In the genomic region with DNA sequence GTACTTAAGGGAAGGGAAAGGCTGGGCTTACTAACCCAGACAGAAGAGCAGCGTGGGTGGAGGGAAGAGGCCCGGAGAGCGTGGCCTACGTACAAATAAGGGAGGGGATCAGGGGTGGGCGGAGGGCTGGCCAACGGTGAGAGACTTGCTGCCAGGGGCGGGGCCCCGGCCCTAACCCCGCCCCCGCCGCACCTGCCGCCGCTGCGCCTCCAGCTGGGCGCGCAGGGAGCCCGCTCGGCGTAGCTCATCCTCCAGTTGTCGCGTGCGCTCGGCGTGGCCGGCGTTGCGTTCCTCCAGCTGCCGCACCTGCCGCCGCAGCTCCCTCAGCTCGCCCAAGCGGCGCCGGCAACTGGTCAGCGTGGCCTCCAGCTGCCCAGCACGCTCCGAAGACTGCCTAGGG, we compare ENCODE assay signal across 8 cellular contexts. TPM values are rescaled to one million over a fixed set of nuclear protein-coding genes. Genes with fewer than 3 reads are reported as not detected.
A peak's percentile ranks its signal among the peaks of the same experiment; 100 is the strongest.
DNase-seq lines count a peak whose midpoint lies in the region; ATAC-seq and TF ChIP-seq lines count a peak whose summit lies in the region.

No MANE protein-coding gene starts in this region.

- no peak overlapping the region for H3K9ac ChIP-seq in HUES6 (ENCODE audit: low read length)

- H3K27me3 ChIP-seq in HUES6 (ENCODE audit: control insufficient read depth, insufficient read depth, low read length) (no peaks in the 10 kb centered on the region; the same call in 1 of the 2 replicates), MG63 (no peaks in the 10 kb centered on the region)

- H3K4me1 ChIP-seq in HUES6 (ENCODE audit: control insufficient read depth, insufficient read depth, low read length), result peaks cover 13% of the 10 kb centered on the region

- H3K36me3 ChIP-seq in HUES6 (ENCODE audit: control insufficient read depth, insufficient read depth, low read length) (peaks cover 20% of the 10 kb centered on the region), MG63 (peaks cover 37% of the 10 kb centered on the region)

- no peak for TF ChIP-seq CTCF in epithelial cell of esophagus (IDR thresholded peaks at IDR 0.05; ENCODE audit: insufficient read depth, low read depth, low read length, missing control alignments)

- H3K4me3 ChIP-seq in HUES6 (ENCODE audit: low read depth, low read length) (peak overlapping the region; percentile 32; the same call in 1 of the 2 replicates), epithelial cell of esophagus (ENCODE audit: low read length) (no peak overlapping the region), MG63 (no peak overlapping the region)

- DNase-seq in activated CD4-positive, alpha-beta T cell treated with anti-CD3 and anti-CD28 coated beads for 48 hours, result peak; percentile 70
- DNase-seq in epithelial cell of esophagus (ENCODE audit: low read depth) (peak; percentile 61), Kasumi-1 (lab: John Stamatoyannopoulos, UW) (no peak), dermis blood vessel endothelial cell (no peak), MG63 (no peak)
- DNase-seq in stimulated activated CD4-positive, alpha-beta T cell treated with anti-CD3 and anti-CD28 coated beads, Interleukin-4, amount 100 ng/mL, for 1 hour, result peak; percentile 65

- H3K27ac ChIP-seq in HUES6 (ENCODE audit: low read depth, low read length), result no peak overlapping the region

- H3K9me3 ChIP-seq in HUES6 (ENCODE audit: control insufficient read depth, insufficient read depth, low read depth, low read length), result no peaks in the 10 kb centered on the region
- H3K9me3 ChIP-seq in MG63, result no peaks in the 10 kb centered on the region

- ATAC-seq in HG02938 (IDR thresholded peaks at IDR 0.05; ENCODE audit: unreplicated experiment), result no peak

RNA-seq across cellular contexts. Expression of gene HOOK2, which starts 5.7 kb away (rescaled TPM):
- 12.1 and 14.8 TPM in 2 replicates for total RNA-seq in dermis blood vessel endothelial cell
- total RNA-seq in MG63 (2014; rRNA removed; shearing (Covaris generic); ENCODE audit: low replicate concordance), result 23.1 and 48.2 TPM in 2 replicates

RNA-seq across cellular contexts. Expression of gene BEST2, which starts 18.1 kb away (rescaled TPM):
- not detected in 2 replicates for total RNA-seq in dermis blood vessel endothelial cell
- 0.30 TPM in 1 of 2 replicates, not detected in the other for total RNA-seq in MG63 (2014; rRNA removed; shearing (Covaris generic); ENCODE audit: low replicate concordance)

RNA-seq across cellular contexts. Expression of gene JUNB, which starts 21.6 kb away (rescaled TPM):
- 61.1 and 151 TPM in 2 replicates for total RNA-seq in dermis blood vessel endothelial cell
- 82.5 and 125 TPM in 2 replicates for total RNA-seq in MG63 (2014; rRNA removed; shearing (Covaris generic); ENCODE audit: low replicate concordance)

RNA-seq across cellular contexts. Expression of gene PRDX2, which starts 31.9 kb away (rescaled TPM):
- total RNA-seq in dermis blood vessel endothelial cell, result 214 and 278 TPM in 2 replicates
- 279 and 325 TPM in 2 replicates for total RNA-seq in MG63 (2014; rRNA removed; shearing (Covaris generic); ENCODE audit: low replicate concordance)

RNA-seq across cellular contexts. Expression of gene THSD8, which starts 32.2 kb away (rescaled TPM):
- 0.23 TPM in 1 of 2 replicates, not detected in the other for total RNA-seq in dermis blood vessel endothelial cell
- total RNA-seq in MG63 (2014; rRNA removed; shearing (Covaris generic); ENCODE audit: low replicate concordance), result 0.99 TPM in 1 of 2 replicates, not detected in the other

Comparison
In these comparisons a context has a peak if more than half of its experiments do, and no peak if none do; other contexts are left out.
1. DNase-seq: peak in activated CD4-positive, alpha-beta T cell treated with anti-CD3 and anti-CD28 coated beads for 48 hours (single experiment), epithelial cell of esophagus (single experiment) and stimulated activated CD4-positive, alpha-beta T cell treated with anti-CD3 and anti-CD28 coated beads, Interleukin-4, amount 100 ng/mL, for 1 hour (single experiment); none in Kasumi-1 (0 of 2), dermis blood vessel endothelial cell (single experiment) and MG63 (single experiment).